ENCODE assay signal across 23 cellular contexts in the genomic region with DNA sequence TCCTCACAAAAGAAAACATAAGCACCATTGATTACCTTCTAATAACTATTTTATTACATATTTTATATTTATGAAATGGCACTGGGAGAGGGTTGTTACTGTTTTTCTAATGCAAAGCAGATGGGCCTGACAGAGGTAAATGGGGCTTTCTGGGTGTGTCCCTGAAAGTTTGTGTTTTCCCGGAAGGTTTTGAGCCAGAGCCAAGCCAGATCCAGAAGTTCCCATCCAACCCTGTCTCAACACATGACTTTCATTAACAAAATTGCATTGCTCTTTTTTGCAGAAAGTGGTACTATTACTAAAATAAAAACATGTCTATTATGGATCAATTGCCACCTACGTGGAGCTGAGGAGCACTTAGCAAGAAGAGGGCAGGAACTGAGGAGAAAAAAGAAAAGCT.
"Had no signal": no experiment of that assay in that cellular context is flagged by ENCODE, and none has a peak within 500 bp of the region (broad histone marks: within the 10 kb centered on the region; RNA-seq: fewer than 3 reads in every experiment).

No MANE protein-coding gene starts in this region.

- DNase-seq: activated CD4-positive, alpha-beta memory T cell treated with anti-CD3 and anti-CD28 coated beads for 36 hours; activated CD4-positive, alpha-beta T cell treated with anti-CD3 and anti-CD28 coated beads, Interleukin-2, amount 10 ng/mL, durations not matched to agents 7 days and 5 days; activated CD4-positive, CD25-positive, alpha-beta regulatory T cell; activated CD8-positive, alpha-beta memory T cell treated with anti-CD3 and anti-CD28 coated beads for 24 hours; activated effector memory CD4-positive, alpha-beta T cell treated with anti-CD3 and anti-CD28 coated beads, Interleukin-2, amount 50 U/mL, for 16 hours; activated naive CD4-positive, alpha-beta T cell treated with Interleukin-2 at 50 U/mL for 16 hours; activated T-cell treated with anti-CD3 and anti-CD28 coated beads, Interleukin-2, amount 50 U/mL, for 4 hours; anterior cingulate cortex; KG1; NCI-H1092; NCI-H1417; NCI-H1930; NCI-H2171 treated with DMSO at 0.1 percent for 48 hours; NCI-H226; NCI-H510A; NCI-H526 treated with DMSO at 0.1 percent for 48 hours; NCI-H82; NK-92 treated with Interleukin-12 subunit alpha and Interleukin-12 subunit beta, amount 100 ng/mL, for 24 hours; OCI-M1; Right ventricle myocardium superior; SJCRH30; SK-N-SH; T-helper 1 cell had no signal

- H3K4me3 ChIP-seq: SJCRH30 had no signal
